8 cellular contexts compared by ENCODE assay signal in genomic region chr12:3752741-3753486, GRCh38. TPM values are rescaled to one million over a fixed set of nuclear protein-coding genes. Genes with fewer than 3 reads are reported as not detected.
DNase-seq lines count a peak whose midpoint lies in the region; ATAC-seq, FAIRE-seq and TF ChIP-seq lines count a peak whose summit lies in the region.

Gene CRACR2A, minus strand, starts transcription at chr12:3753109. Its CDS starts 56,110 bp downstream, at chr12:3696999.

- no peaks in the 10 kb centered on the region for H3K79me2 ChIP-seq in astrocyte (ENCODE audit: insufficient read depth, low read length)

- H3K27ac Mint-ChIP-seq in astrocyte (ENCODE audit: unreplicated experiment) (no peak within 1 kb of the TSS), immature natural killer cell (peak within 1 kb of the TSS; percentile 99 to 100 (median 100))

- H3K4me3 Mint-ChIP-seq in astrocyte (ENCODE audit: unreplicated experiment): peak within 1 kb of the TSS; percentile 72
- H3K4me3 Mint-ChIP-seq in immature natural killer cell: peak within 1 kb of the TSS; percentile 84 to 98 (median 97)

- H3K27me3 ChIP-seq in astrocyte (ENCODE audit: insufficient read depth, low read length): no peaks in the 10 kb centered on the region

- H3K4me1 ChIP-seq in astrocyte (ENCODE audit: insufficient read depth, low read length): peaks cover 6% of the 10 kb centered on the region

- peak within 1 kb of the TSS; percentile 88 for H2AFZ ChIP-seq in astrocyte (ENCODE audit: low read depth, low read length)

- peak within 1 kb of the TSS; percentile 85 for H3K4me2 ChIP-seq in astrocyte (ENCODE audit: low read length)

- H3K27me3 Mint-ChIP-seq in astrocyte (ENCODE audit: low read depth, unreplicated experiment): peaks cover 60% of the 10 kb centered on the region
- peaks cover 7 to 13% (median 8%) of the 10 kb centered on the region in 3 donors for H3K27me3 Mint-ChIP-seq in immature natural killer cell (ENCODE audit: low read depth in 3 of 3)

- peak within 1 kb of the TSS; percentile 76 for H3K9ac ChIP-seq in astrocyte (ENCODE audit: low read length)

- peak; percentile 77 for ATAC-seq in GM21381 (IDR thresholded peaks at IDR 0.05; ENCODE audit: unreplicated experiment)

- H3K4me3 ChIP-seq in astrocyte (ENCODE audit: insufficient read depth, low read depth, low read length): peak within 1 kb of the TSS; percentile 55

- H3K9me3 ChIP-seq in astrocyte (ENCODE audit: insufficient read depth, low read depth, low read length): no peaks in the 10 kb centered on the region

- TF ChIP-seq CTCF in astrocyte (IDR thresholded peaks at IDR 0.05; ENCODE audit: insufficient read depth, low read depth, low read length): peak; percentile 15

- DNase-seq in DMS153 (lab: John Stamatoyannopoulos, UW): peak; percentile 46
- peak; percentile 83 for DNase-seq in HT1080 (ENCODE audit: low read depth)
- peak; percentile 35 for DNase-seq in astrocyte (ENCODE audit: low read depth)
- peak; percentile 89 to 90 (median 89) for DNase-seq in immature natural killer cell
- peak; percentile 84 for DNase-seq in stimulated activated CD4-positive, alpha-beta T cell treated with anti-CD3 and anti-CD28 coated beads, Interleukin-1b, Interleukin-23, amount 100 ng/mL, for 48 hours
- no peak for DNase-seq in NCI-H446 treated with DMSO at 0.1 percent for 48 hours (lab: John Stamatoyannopoulos, UW)

- H3K4me1 Mint-ChIP-seq in astrocyte (ENCODE audit: low read depth, unreplicated experiment): peaks cover 2% of the 10 kb centered on the region
- H3K4me1 Mint-ChIP-seq in immature natural killer cell: peaks cover 66% of the 10 kb centered on the region in 2 donors

- no peaks in the 10 kb centered on the region for H4K20me1 ChIP-seq in astrocyte (ENCODE audit: insufficient read depth, low read length)

- H3K9me3 Mint-ChIP-seq in astrocyte (ENCODE audit: unreplicated experiment): no peaks in the 10 kb centered on the region
- no peaks in the 10 kb centered on the region for H3K9me3 Mint-ChIP-seq in immature natural killer cell

- peak within 1 kb of the TSS; percentile 19 for H3K27ac ChIP-seq in astrocyte (ENCODE audit: low read depth, low read length)

- H3K36me3 Mint-ChIP-seq in astrocyte (ENCODE audit: low read depth, unreplicated experiment) (no peaks in the 10 kb centered on the region), immature natural killer cell (peaks cover 0 to 24% (median 9%) of the 10 kb centered on the region in 3 donors)

- H3K36me3 ChIP-seq in astrocyte (ENCODE audit: insufficient read depth, low read length): no peaks in the 10 kb centered on the region

- no peak for FAIRE-seq in astrocyte (lab: Jason Lieb, UNC)

- intact Hi-C loops in T-helper 2 cell treated with Interferon-gamma antibody and Interleukin-4, amounts not matched to agents 100 ng/mL and 5 ng/mL, for 36 hours (cut with micrococcal nuclease): loop anchor here (1.0 to 5.0 kb wide), 3 partner anchors 25 to 120 kb away; partner anchors contain the start of gene PARP11

RNA-seq across cellular contexts. Expression of gene CRACR2A, which starts in this region (rescaled TPM):
- 29.8 and 33.3 TPM in 2 replicates for total RNA-seq in HT1080 (2014; rRNA removed; shearing (Covaris generic))
- 17.0 and 18.4 TPM in 2 replicates for polyA plus RNA-seq in HT1080 (2015; cell fraction: cytosol; rRNA removed)
- 15.3 and 21.0 TPM in 2 replicates for polyA plus RNA-seq in HT1080 (2015; cell fraction: nucleus; rRNA removed)
- 36.5 and 39.2 TPM in 2 replicates for total RNA-seq in T-helper 2 cell treated with Interferon-gamma antibody and Interleukin-4, amounts not matched to agents 100 ng/mL and 5 ng/mL, for 36 hours
- 0.96 and 1.5 TPM in 2 replicates for total RNA-seq in astrocyte
- 10 to 100 TPM in 2 of 3 donors, 1 to 10 TPM in 1; 4.0 to 33.9 (median 16.5) TPM for polyA plus RNA-seq in immature natural killer cell

Comparison
In these comparisons a context has a peak if more than half of its experiments do, and no peak if none do; other contexts are left out.
1. RNA of gene CRACR2A (total RNA-seq): 36.5 to 39.2 TPM in T-helper 2 cell treated with Interferon-gamma antibody and Interleukin-4, amounts not matched to agents 100 ng/mL and 5 ng/mL, for 36 hours and 29.8 to 33.3 TPM in HT1080; 0.96 to 1.5 TPM in astrocyte; every median in the first group is over 10 times any median in the second.